In the genomic region with DNA sequence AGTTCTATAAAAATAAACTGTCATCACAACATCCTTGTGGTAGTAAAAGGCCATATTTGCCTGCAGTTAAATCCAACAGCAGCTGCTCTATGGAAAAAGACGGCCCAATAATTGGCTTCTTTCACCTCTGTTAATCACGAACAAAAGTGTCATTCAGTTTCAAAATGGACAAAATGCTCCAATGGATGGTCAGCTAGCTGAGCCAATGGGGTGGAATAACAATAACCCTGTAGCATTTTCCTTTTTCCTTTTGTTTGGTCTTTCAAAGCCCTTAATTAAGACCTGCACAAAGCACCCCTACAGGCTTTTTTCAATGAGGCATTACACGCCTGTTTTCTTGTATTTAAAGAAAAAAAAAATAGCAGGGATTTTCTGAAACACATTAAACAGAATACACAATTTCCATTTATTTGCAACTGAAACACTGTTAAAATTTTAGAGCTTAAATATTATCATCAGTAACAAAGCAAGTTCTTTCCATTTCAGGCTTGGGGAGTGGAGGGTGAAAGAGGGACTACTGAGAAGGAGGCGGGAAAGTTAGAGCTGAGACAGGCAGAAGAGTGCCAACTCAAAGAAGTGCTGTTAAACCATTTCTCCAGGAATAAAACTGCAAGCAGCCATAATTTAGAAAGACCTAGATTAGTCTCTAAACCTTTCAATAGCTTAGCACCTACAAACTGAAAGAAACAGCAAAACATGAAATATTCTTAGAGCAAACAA, we compare ENCODE assay signal across 8 cellular contexts. TPM values are rescaled to one million over a fixed set of nuclear protein-coding genes. Genes with fewer than 3 reads are reported as not detected.
DNase-seq lines count a peak whose midpoint lies in the region; ATAC-seq, FAIRE-seq and TF ChIP-seq lines count a peak whose summit lies in the region.

No MANE protein-coding gene starts in this region.

- H3K9ac ChIP-seq in H1 (replicated peaks in 1 of 4; ENCODE audit: extremely low read depth in 1 of 4, low read depth in 3 of 4, low read length in 3 of 4), result no peak overlapping the region

- DNase-seq in G401 (ENCODE audit: low spot score), result peak; percentile 45
- DNase-seq in NCI-H2196 (lab: John Stamatoyannopoulos, UW; ENCODE audit: unreplicated experiment), result peak; percentile 39
- DNase-seq in H1 (ENCODE audit: low read depth in 1 of 2, low spot score in 2 of 2), result no peak
- DNase-seq in neural crest cell (ENCODE audit: low read depth, low spot score), result no peak
- no peak for DNase-seq in dedifferentiated amniotic fluid mesenchymal stem cell (ENCODE audit: extremely low spot score)
- DNase-seq in suprapubic skin (ENCODE audit: low spot score in 2 of 2), result no peak
- no peak for DNase-seq in CD8-positive, alpha-beta T cell

- peaks cover 6% of the 10 kb centered on the region for H3K9me3 Mint-ChIP-seq in neural crest cell
- H3K9me3 Mint-ChIP-seq in CD8-positive, alpha-beta T cell, result no peaks in the 10 kb centered on the region

- H3K23ac ChIP-seq in H1 (ENCODE audit: insufficient read length), result no peak overlapping the region

- H3K4ac ChIP-seq in H1 (replicated peaks; ENCODE audit: insufficient read length, low read depth, low read length), result no peak overlapping the region

- H3K27ac Mint-ChIP-seq in neural crest cell (ENCODE audit: unreplicated experiment), result peak overlapping the region; percentile 96
- no peak overlapping the region for H3K27ac Mint-ChIP-seq in CD8-positive, alpha-beta T cell

- no peak overlapping the region for H4K91ac ChIP-seq in H1 (replicated peaks; ENCODE audit: insufficient read length, low read length)

- TF ChIP-seq EP300 in H1 (IDR thresholded peaks at IDR 0.05; ENCODE audit: borderline replicate concordance in 1 of 2, low read depth in 2 of 2, low read length in 2 of 2) (no peak; a peak in 1 of 3 replicates), suprapubic skin (IDR thresholded peaks at IDR 0.05) (no peak)

- CTCF ChIA-PET in H1 (lab: Charles Lee; ENCODE audit: partially characterized antibody), result interaction anchor here (0.9 to 2.5 kb wide), 12 partner anchors 14 to 286 kb away, joined by 3 to 11 read pairs (median 4); no protein-coding TSS in a partner anchor
- CTCF ChIA-PET in CD8-positive, alpha-beta T cell (lab: Charles Lee), result interaction anchor here (0.6 kb wide), 1 partner anchor 1067 kb away, joined by 4 read pairs; no protein-coding TSS in a partner anchor

- no peak overlapping the region; the same call in 1 of the 2 replicates for H3K18ac ChIP-seq in H1 (ENCODE audit: extremely low read depth, low read length)

- ATAC-seq in CD8-positive, alpha-beta T cell, result no peak
- ATAC-seq in GM21737 (IDR thresholded peaks at IDR 0.05; ENCODE audit: unreplicated experiment), result no peak

- POLR2A ChIA-PET in H1 (lab: Charles Lee; ENCODE audit: partially characterized antibody), result interaction anchor here (0.7 to 4.2 kb wide), 12 partner anchors 8 to 96 kb away, joined by 3 to 23 read pairs (median 4); a partner anchor contains a TSS
- POLR2A ChIA-PET in CD8-positive, alpha-beta T cell (lab: Charles Lee), result interaction anchor here (0.7 kb wide), 1 partner anchor 40 kb away, joined by 3 read pairs; no protein-coding TSS in a partner anchor

- H3K27me3 ChIP-seq in H1 (replicated peaks in 1 of 4; ENCODE audit: control insufficient read depth in 3 of 4, extremely low read depth in 1 of 4, insufficient read depth in 3 of 4, low read length in 3 of 4) (no peaks in the 10 kb centered on the region), suprapubic skin (no peaks in the 10 kb centered on the region)
- H3K27me3 ChIP-seq in CD8-positive, alpha-beta T cell (ENCODE audit: insufficient read depth, low read length), result no peaks in the 10 kb centered on the region

- TF ChIP-seq POLR2A in H1 (IDR thresholded peaks at IDR 0.05; ENCODE audit: control extremely low read depth in 1 of 2, low read depth in 2 of 2, low read length in 2 of 2), result no peak
- TF ChIP-seq POLR2A in suprapubic skin (IDR thresholded peaks at IDR 0.05), result no peak

- no peak overlapping the region for H2AFZ ChIP-seq in H1 (ENCODE audit: low read length)

- intact Hi-C loops in CD8-positive, alpha-beta T cell (cut with DNase I, micrococcal nuclease), result no loop called here

- H3K27ac ChIP-seq in H1 (ENCODE audit: low read depth, low read length), result peak overlapping the region; percentile 34; the same call in 1 of the 2 replicates
- H3K27ac ChIP-seq in suprapubic skin, result no peak overlapping the region
- H3K27ac ChIP-seq in CD8-positive, alpha-beta T cell (ENCODE audit: low read depth, low read length), result no peak overlapping the region

- peak overlapping the region; percentile 52 to 61 for H3K4me2 ChIP-seq in H1 (ENCODE audit: insufficient read depth in 1 of 2, low read depth in 2 of 2, low read length in 2 of 2)

- H3K9me3 ChIP-seq in H1 (ENCODE audit: insufficient read depth in 2 of 2, low read depth in 1 of 2, low read length in 1 of 2), result no peaks in the 10 kb centered on the region
- no peaks in the 10 kb centered on the region for H3K9me3 ChIP-seq in suprapubic skin
- H3K9me3 ChIP-seq in CD8-positive, alpha-beta T cell (ENCODE audit: low read length), result no peaks in the 10 kb centered on the region

- H4K5ac ChIP-seq in H1 (ENCODE audit: insufficient read length, low read depth, low read length), result peak overlapping the region; percentile 3

- H4K8ac ChIP-seq in H1 (ENCODE audit: extremely low read depth, insufficient read depth, low read length), result no peak overlapping the region

- H2BK15ac ChIP-seq in H1 (ENCODE audit: low read length), result no peak overlapping the region

- H3K4me1 ChIP-seq in H1 (replicated peaks in 1 of 4; ENCODE audit: control insufficient read depth in 3 of 4, insufficient read depth in 4 of 4, low read length in 3 of 4) (peaks cover 14 to 35% (median 26%) of the 10 kb centered on the region in 4 experiments; a peak in 6 of 7 replicates), suprapubic skin (peaks cover 17% of the 10 kb centered on the region)
- H3K4me1 ChIP-seq in CD8-positive, alpha-beta T cell (ENCODE audit: insufficient read depth, low read length), result no peaks in the 10 kb centered on the region

- H3K79me1 ChIP-seq in H1 (ENCODE audit: low read depth, low read length), result peaks cover 8% of the 10 kb centered on the region; the same call in 1 of the 2 replicates

- peak overlapping the region in 1 of 4 experiments; percentile 48; a peak in 2 of 8 replicates for H3K4me3 ChIP-seq in H1 (ENCODE audit: extremely low read depth in 1 of 4, insufficient read depth in 2 of 4, low read depth in 3 of 4, low read length in 4 of 4)
- no peak overlapping the region for H3K4me3 ChIP-seq in suprapubic skin
- no peak overlapping the region for H3K4me3 ChIP-seq in CD8-positive, alpha-beta T cell (ENCODE audit: low read depth, low read length)

- H3K4me1 Mint-ChIP-seq in neural crest cell, result peaks cover 65% of the 10 kb centered on the region
- no peaks in the 10 kb centered on the region for H3K4me1 Mint-ChIP-seq in CD8-positive, alpha-beta T cell (ENCODE audit: low read depth)

- in situ Hi-C loops in G401 (cut with HindIII; ENCODE audit: low sequenced_read_pairs), result no loop called here

- peaks cover 22 to 69% of the 10 kb centered on the region in 2 experiments for H3K79me2 ChIP-seq in H1 (ENCODE audit: control insufficient read depth in 1 of 2, insufficient read depth in 2 of 2, low read length in 2 of 2)

- no peak overlapping the region for H2AK5ac ChIP-seq in H1 (ENCODE audit: low read depth, low read length)

- H3K23me2 ChIP-seq in H1 (ENCODE audit: low read depth, low read length), result no peaks in the 10 kb centered on the region; the same call in 1 of the 2 replicates

- no peak for TF ChIP-seq RAD21 in H1 (IDR thresholded peaks at IDR 0.05 in 1 of 2, conservative IDR thresholded peaks at IDR 0.05 in 1 of 2; ENCODE audit: low read depth in 2 of 2, low read length in 2 of 2)

- H3K27me3 Mint-ChIP-seq in neural crest cell (ENCODE audit: low read depth), result peaks cover 2% of the 10 kb centered on the region
- H3K27me3 Mint-ChIP-seq in CD8-positive, alpha-beta T cell (ENCODE audit: low read depth), result peaks cover 18% of the 10 kb centered on the region

- peaks cover 0 to 4% (median 1%) of the 10 kb centered on the region in 4 experiments; a peak in 2 of 8 replicates for H3K36me3 ChIP-seq in H1 (ENCODE audit: control insufficient read depth in 2 of 4, insufficient read depth in 4 of 4, low read length in 3 of 4)
- H3K36me3 ChIP-seq in suprapubic skin, result no peaks in the 10 kb centered on the region
- no peaks in the 10 kb centered on the region for H3K36me3 ChIP-seq in CD8-positive, alpha-beta T cell (ENCODE audit: insufficient read depth, low read length)

- H3K56ac ChIP-seq in H1 (replicated peaks; ENCODE audit: insufficient read length, low read depth, low read length), result no peak overlapping the region

- H3K14ac ChIP-seq in H1 (ENCODE audit: insufficient read length), result no peak overlapping the region

- H2BK5ac ChIP-seq in H1 (ENCODE audit: low read depth, low read length), result no peak overlapping the region

- TF ChIP-seq CTCF in H1 (IDR thresholded peaks at IDR 0.05; ENCODE audit: control extremely low read depth in 1 of 3, insufficient read depth in 1 of 3, low read depth in 1 of 3, low read length in 3 of 3) (no peak), neural crest cell (conservative IDR thresholded peaks at IDR 0.05) (no peak), suprapubic skin (IDR thresholded peaks at IDR 0.05) (no peak)
- no peak for TF ChIP-seq CTCF in CD8-positive, alpha-beta T cell (IDR thresholded peaks at IDR 0.05)

- WGBS in H1 (ENCODE audit: extremely low coverage in 1 of 2, insufficient coverage in 1 of 2, insufficient read length in 1 of 2, insufficient replicate concordance in 2 of 2, low coverage in 1 of 2, low lambda C conversion rate in 2 of 2, missing lambda C conversion rate in 1 of 2), 2 experiments, result 4% methylated on average over 4 of the region's 4 CpGs; no CpG with 5 or more reads in 1 of the 2 experiments
- 58% methylated on average over 4 of the region's 4 CpGs for WGBS in suprapubic skin

- peak; percentile 86 for FAIRE-seq in H1 (lab: Jason Lieb, UNC)

- no peak overlapping the region for H2BK20ac ChIP-seq in H1 (ENCODE audit: low read length)

- peak overlapping the region; percentile 84 for H3K4me3 Mint-ChIP-seq in neural crest cell
- no peak overlapping the region for H3K4me3 Mint-ChIP-seq in CD8-positive, alpha-beta T cell

- H3K36me3 Mint-ChIP-seq in neural crest cell (ENCODE audit: low read depth), result peaks cover 9% of the 10 kb centered on the region
- H3K36me3 Mint-ChIP-seq in CD8-positive, alpha-beta T cell, result no peaks in the 10 kb centered on the region

- H4K20me1 ChIP-seq in H1 (replicated peaks in 1 of 2; ENCODE audit: control insufficient read depth in 1 of 2, insufficient read depth in 2 of 2, low read length in 2 of 2), result no peaks in the 10 kb centered on the region

- no peak overlapping the region for H2BK12ac ChIP-seq in H1 (ENCODE audit: low read depth, low read length)

- H2BK120ac ChIP-seq in H1 (replicated peaks; ENCODE audit: low read depth, low read length), result no peak overlapping the region

RNA-seq across cellular contexts. Expression of a gene that starts 28.7 kb away (rescaled TPM):
- 2.9 and 9.7 TPM in 2 replicates for total RNA-seq in G401 (2014; rRNA removed; shearing (Covaris generic))
- total RNA-seq in H1 (2021; fragmentation: NEBNext Ultra II Directional; extraction: Animal tissue kit (Norgen Biotek cat#: 25700)), result 57.6 and 61.7 TPM in 2 replicates
- 21.9 and 26.6 TPM in 2 replicates for polyA plus RNA-seq in H1 (2011; rRNA removed)
- 29.3 TPM for polyA plus RNA-seq in H1 (2011; cell fraction: cytosol; rRNA removed)
- 42.1 TPM for polyA plus RNA-seq in H1 (2011; cell fraction: nucleus; rRNA removed)
- polyA plus RNA-seq in H1 (2012, experiment 1 of 2), result 21.3 to 30.0 TPM (median 27.5 TPM) in 4 replicates
- polyA plus RNA-seq in H1 (2012, experiment 2 of 2), result 2.0 TPM
- 38.0 TPM for polyA plus RNA-seq in H1 (2013, experiment 1 of 2)
- 39.9 TPM for polyA plus RNA-seq in H1 (2013, experiment 2 of 2)
- 165 and 166 TPM in 2 replicates for polyA minus RNA-seq in H1 (2011; rRNA and poly(A)+ RNA removed)
- polyA minus RNA-seq in H1 (2011; cell fraction: cytosol; rRNA and poly(A)+ RNA removed), result 77.4 TPM
- 154 TPM for polyA minus RNA-seq in H1 (2011; cell fraction: nucleus; rRNA and poly(A)+ RNA removed)
- total RNA-seq in neural crest cell (45.3 and 51.5 TPM in 2 replicates), suprapubic skin (100 to 1,000 TPM in 1 of 4 donors, 10 to 100 TPM in 3; 54.7 to 143 (median 66.4) TPM)
- total RNA-seq in CD8-positive, alpha-beta T cell, result under 1 TPM; 0.22 to 0.90 TPM

Comparison
In these comparisons a context has a peak if more than half of its experiments do, and no peak if none do; other contexts are left out.
1. DNase-seq: peak in G401 (single experiment) and NCI-H2196 (single experiment); none in H1 (0 of 2), neural crest cell (single experiment), dedifferentiated amniotic fluid mesenchymal stem cell (single experiment), suprapubic skin (0 of 2) and CD8-positive, alpha-beta T cell (0 of 7).